ENCODE assay signal across 31 cellular contexts in genomic region chr9:116497081-116497480, GRCh38.
A peak's percentile ranks its signal among the peaks of the same experiment; 100 is the strongest.
DNase-seq lines count a peak whose midpoint lies in the region; ATAC-seq, FAIRE-seq and TF ChIP-seq lines count a peak whose summit lies in the region.
"Had no signal": no experiment of that assay in that cellular context is flagged by ENCODE, and none has a peak within 500 bp of the region (broad histone marks: within the 10 kb centered on the region; RNA-seq: fewer than 3 reads in every experiment).

No MANE protein-coding gene starts in this region.

- no peaks in the 10 kb centered on the region for H3K4me1 ChIP-seq in GM12878 (ENCODE audit: control insufficient read depth, insufficient read depth, low read length)
- no peaks in the 10 kb centered on the region for H3K4me1 ChIP-seq in esophagus muscularis mucosa
- H3K4me1 ChIP-seq: BE2C, psoas muscle, upper lobe of left lung had no signal

- TF ChIP-seq CTCF in GM12878 (IDR thresholded peaks at IDR 0.05 in 2 of 3, conservative IDR thresholded peaks at IDR 0.05 in 1 of 3; ENCODE audit: control insufficient read depth in 2 of 3, extremely low read depth in 1 of 3, insufficient read depth in 1 of 3, low read depth in 3 of 3, low read length in 3 of 3) (no peak), fibroblast of villous mesenchyme (IDR thresholded peaks at IDR 0.05; ENCODE audit: insufficient read depth, low read depth, low read length) (peak; percentile 24), type B pancreatic cell (conservative IDR thresholded peaks at IDR 0.05) (peak; percentile 34), esophagus muscularis mucosa (IDR thresholded peaks at IDR 0.05) (no peak)

- H3K9me3 ChIP-seq in GM12878 (replicated peaks; ENCODE audit: control insufficient read depth, insufficient read depth, low read length) = no peaks in the 10 kb centered on the region
- no peaks in the 10 kb centered on the region for H3K9me3 ChIP-seq in esophagus muscularis mucosa
- H3K9me3 ChIP-seq: BE2C, psoas muscle, SJCRH30, upper lobe of left lung had no signal

- CTCF ChIA-PET in GM12878 (lab: Yijun Ruan, JAX) = interaction anchor here (1.3 kb wide), 1 partner anchor 10 kb away, joined by 3 read pairs; no protein-coding TSS in a partner anchor

- H3K4me3 ChIP-seq in GM12878 (no peak overlapping the region), fibroblast of villous mesenchyme (ENCODE audit: low read depth, low read length) (no peak overlapping the region), esophagus muscularis mucosa (no peak overlapping the region)
- H3K4me3 ChIP-seq: MG63, PC-9, psoas muscle, SJCRH30, upper lobe of left lung had no signal

- RAD21 ChIA-PET in GM12878 (lab: Charles Lee; ENCODE audit: unreplicated experiment) = no interaction called here

- SMC1A ChIA-PET in GM12878 (lab: Charles Lee; ENCODE audit: uncharacterized antibody, unreplicated experiment) = interaction anchor here (1.3 to 1.6 kb wide), 2 partner anchors 9 to 904 kb away, joined by 3 to 4 read pairs; no protein-coding TSS in a partner anchor

- H2AFZ ChIP-seq in GM12878 (ENCODE audit: control insufficient read depth, low read depth, low read length) = no peak overlapping the region
- H2AFZ ChIP-seq: PC-9 had no signal

- WGBS in GM12878 (ENCODE audit: insufficient coverage, insufficient replicate concordance, low lambda C conversion rate, missing lambda C conversion rate) = 49% methylated on average over 3 of the region's 3 CpGs
- 69% methylated on average over 3 of the region's 3 CpGs for WGBS in esophagus muscularis mucosa

- no peaks in the 10 kb centered on the region for H3K36me3 Mint-ChIP-seq in type B pancreatic cell
- H3K36me3 Mint-ChIP-seq: activated naive CD8-positive, alpha-beta T cell treated with anti-CD3 and anti-CD28 coated beads, Interleukin-2, amount 10 ng/mL, durations not matched to agents 7 days and 5 days; T-cell had no signal

- DNase-seq in Right ventricle myocardium inferior (ENCODE audit: missing footprints) (no peak), cardiac septum (ENCODE audit: low spot score) (no peak), GM12878 (ENCODE audit: low read depth, low spot score) (no peak), fibroblast of villous mesenchyme (ENCODE audit: low read depth) (no peak), type B pancreatic cell (ENCODE audit: extremely low spot score, unreplicated experiment) (no peak), RKO (ENCODE audit: low spot score) (no peak), esophagus muscularis mucosa (ENCODE audit: extremely low spot score) (no peak)
- DNase-seq in effector CD8-positive, alpha-beta T cell (lab: John Stamatoyannopoulos, UW) = no peak
- DNase-seq: 8988T; activated CD8-positive, alpha-beta T cell treated with anti-CD3 and anti-CD28 coated beads for 36 hours; activated effector memory CD4-positive, alpha-beta T cell treated with anti-CD3 and anti-CD28 coated beads, Interleukin-2, amount 50 U/mL, for 16 hours; activated naive CD8-positive, alpha-beta T cell treated with anti-CD3 and anti-CD28 coated beads, Interleukin-2, amount 10 ng/mL, durations not matched to agents 7 days and 5 days; activated T-cell treated with anti-CD3 and anti-CD28 coated beads for 4 hours; BE2C; effector CD4-positive, alpha-beta T cell; glutamatergic neuron; HCEC 1CT; kidney glomerular epithelial cell; mesendoderm; MG63; NCI-H1436; NCI-H2107; PC-9; psoas muscle; SJCRH30; small intestine; stimulated activated CD4-positive, alpha-beta T cell treated with anti-CD3 and anti-CD28 coated beads, Interleukin-1b, Interleukin-23, amount 100 ng/mL, for 48 hours; T-cell; upper lobe of left lung had no signal

- H3K36me3 ChIP-seq in GM12878 (ENCODE audit: control insufficient read depth in 2 of 2, insufficient read depth in 2 of 2, low read length in 1 of 2) (no peaks in the 10 kb centered on the region), esophagus muscularis mucosa (no peaks in the 10 kb centered on the region)
- H3K36me3 ChIP-seq: BE2C, MG63, SJCRH30, upper lobe of left lung had no signal

- peaks cover 30% of the 10 kb centered on the region for H3K4me1 Mint-ChIP-seq in type B pancreatic cell (ENCODE audit: unreplicated experiment)
- H3K4me1 Mint-ChIP-seq: T-cell had no signal

- no peak overlapping the region for H3K27ac Mint-ChIP-seq in type B pancreatic cell
- H3K27ac Mint-ChIP-seq: activated CD8-positive, alpha-beta T cell treated with anti-CD3 and anti-CD28 coated beads for 36 hours; activated naive CD8-positive, alpha-beta T cell treated with anti-CD3 and anti-CD28 coated beads, Interleukin-2, amount 10 ng/mL, durations not matched to agents 7 days and 5 days; T-cell had no signal

- no peaks in the 10 kb centered on the region for H3K79me2 ChIP-seq in GM12878 (ENCODE audit: control insufficient read depth, insufficient read depth, low read length)

- H4K20me1 ChIP-seq in GM12878 (ENCODE audit: control insufficient read depth, insufficient read depth) = no peaks in the 10 kb centered on the region

- no peak overlapping the region for H3K9ac ChIP-seq in GM12878 (ENCODE audit: control insufficient read depth, insufficient read depth, low read length)

- FAIRE-seq in GM12878 (lab: Jason Lieb, UNC) = no peak
- FAIRE-seq: astrocyte, small intestine had no signal

- peak; percentile 9; the same call in 1 of the 2 replicates for TF ChIP-seq RAD21 in GM12878 (IDR thresholded peaks at IDR 0.05; ENCODE audit: insufficient read depth, low read depth, low read length)

- no peak overlapping the region for H3K4me2 ChIP-seq in GM12878 (ENCODE audit: control insufficient read depth, insufficient read depth)
- H3K4me2 ChIP-seq: PC-9 had no signal

- no peaks in the 10 kb centered on the region for H3K27me3 Mint-ChIP-seq in type B pancreatic cell
- H3K27me3 Mint-ChIP-seq: activated CD8-positive, alpha-beta T cell treated with anti-CD3 and anti-CD28 coated beads for 36 hours; activated naive CD8-positive, alpha-beta T cell treated with anti-CD3 and anti-CD28 coated beads, Interleukin-2, amount 10 ng/mL, durations not matched to agents 7 days and 5 days; T-cell had no signal

- TF ChIP-seq EP300 in GM12878 (IDR thresholded peaks at IDR 0.05; ENCODE audit: borderline replicate concordance in 1 of 2, control insufficient read depth in 1 of 2, low read depth in 2 of 2, low read length in 2 of 2) (no peak), esophagus muscularis mucosa (IDR thresholded peaks at IDR 0.05) (no peak)

- BruUV-seq in GM12878 (replicated peaks; lab: Mats Ljungman, UMichigan) = no TSS peak

- POLR2A ChIA-PET in GM12878 (lab: Charles Lee) = no interaction called here

- in situ Hi-C loops in GM12878 (cut with MboI) = no loop called here

- H3K4me3 Mint-ChIP-seq in type B pancreatic cell = no peak overlapping the region
- H3K4me3 Mint-ChIP-seq: activated CD8-positive, alpha-beta T cell treated with anti-CD3 and anti-CD28 coated beads for 36 hours; activated naive CD8-positive, alpha-beta T cell treated with anti-CD3 and anti-CD28 coated beads, Interleukin-2, amount 10 ng/mL, durations not matched to agents 7 days and 5 days; T-cell had no signal

- TF ChIP-seq POLR2A in GM12878 (IDR thresholded peaks at IDR 0.05; ENCODE audit: low read depth, low read length) = no peak
- TF ChIP-seq POLR2A in esophagus muscularis mucosa (IDR thresholded peaks at IDR 0.05; ENCODE audit: low read depth) = no peak

- intact Hi-C loops in Right ventricle myocardium inferior (cut with DNase I) (loop anchor here (5.0 kb wide), 2 partner anchors 160 to 345 kb away; partner anchors contain the start of gene PAPPA), cardiac septum (cut with DNase I) (loop anchor here (5.0 kb wide), 2 partner anchors 150 to 335 kb away; no protein-coding TSS in a partner anchor), GM12878 (cut with micrococcal nuclease; ENCODE audit: unreplicated experiment) (loop anchor here (5.0 to 10.0 kb wide), 5 partner anchors 75 to 905 kb away; no protein-coding TSS in a partner anchor), esophagus muscularis mucosa (cut with DNase I) (no loop called here)

- ATAC-seq in Right ventricle myocardium inferior = peak; percentile 47
- ATAC-seq in GM12878 = no peak
- ATAC-seq: activated CD4-positive, CD25-positive, alpha-beta regulatory T cell treated with anti-CD3 and anti-CD28 coated beads, Interleukin-2, amount 50 U/mL, for 24 hours; activated CD8-positive, alpha-beta T cell treated with anti-CD3 and anti-CD28 coated beads for 36 hours; psoas muscle; T-cell had no signal

- H3K27ac ChIP-seq in GM12878 (ENCODE audit: control insufficient read depth, insufficient read depth) = no peak overlapping the region
- H3K27ac ChIP-seq in esophagus muscularis mucosa (replicated peaks in 1 of 4) = no peak overlapping the region
- H3K27ac ChIP-seq: PC-9, psoas muscle, SJCRH30, upper lobe of left lung had no signal

- H3K9me3 Mint-ChIP-seq in type B pancreatic cell = no peaks in the 10 kb centered on the region
- H3K9me3 Mint-ChIP-seq: activated CD8-positive, alpha-beta T cell treated with anti-CD3 and anti-CD28 coated beads for 36 hours had no signal

- H3K27me3 ChIP-seq in GM12878 (replicated peaks in 1 of 2; ENCODE audit: control insufficient read depth in 2 of 2, insufficient read depth in 2 of 2, low read length in 1 of 2) (no peaks in the 10 kb centered on the region), esophagus muscularis mucosa (no peaks in the 10 kb centered on the region)
- H3K27me3 ChIP-seq: BE2C, MG63, SJCRH30, upper lobe of left lung had no signal

TF ChIP-seq in GM12878, 131 proteins besides CTCF, POLR2A, EP300 and RAD21:
- no peak for TF ChIP-seq PAX5 (IDR thresholded peaks at IDR 0.05; ENCODE audit: borderline replicate concordance, low read depth, low read length)
- no peak for TF ChIP-seq NR2C2 (IDR thresholded peaks at IDR 0.05; ENCODE audit: borderline replicate concordance, control insufficient read depth, insufficient read length, low read depth)
- no peak for TF ChIP-seq JUND (IDR thresholded peaks at IDR 0.05; ENCODE audit: low read depth, low read length)
- no peak for TF ChIP-seq EED (IDR thresholded peaks at IDR 0.05; ENCODE audit: low read depth)
- TF ChIP-seq TCF7 (IDR thresholded peaks at IDR 0.05; ENCODE audit: borderline replicate concordance) = no peak
- no peak for TF ChIP-seq IRF3 (IDR thresholded peaks at IDR 0.05)
- TF ChIP-seq GABPA (IDR thresholded peaks at IDR 0.05; ENCODE audit: low read depth) = no peak
- TF ChIP-seq ETV6 (conservative IDR thresholded peaks at IDR 0.05 in 1 of 2, IDR thresholded peaks at IDR 0.05 in 1 of 2; ENCODE audit: borderline replicate concordance in 1 of 2, low read depth in 1 of 2) = no peak
- TF ChIP-seq DPF2 (IDR thresholded peaks at IDR 0.05) = no peak

Comparison
In these comparisons a context has a peak if more than half of its experiments do, and no peak if none do; other contexts are left out.
1. CTCF ChIP-seq: peak in fibroblast of villous mesenchyme (single experiment) and type B pancreatic cell (single experiment); none in GM12878 (0 of 3) and esophagus muscularis mucosa (0 of 3).